ENCODE assay signal across 8 cellular contexts in genomic region chr19:57887195-57887941, GRCh38. TPM values are rescaled to one million over a fixed set of nuclear protein-coding genes. Genes with fewer than 3 reads are reported as not detected.
DNase-seq lines count a peak whose midpoint lies in the region; TF ChIP-seq lines count a peak whose summit lies in the region.
"Had no signal": no experiment of that assay in that cellular context is flagged by ENCODE, and none has a peak within 500 bp of the region (broad histone marks: within the 10 kb centered on the region; RNA-seq: fewer than 3 reads in every experiment).

No MANE protein-coding gene starts in this region.

- H3K4me3 ChIP-seq in H7 (ENCODE audit: insufficient read depth, low read depth, low read length) (peak overlapping the region; percentile 91), SK-N-MC (peak overlapping the region; percentile 76; the same call in 1 of the 2 replicates), fibroblast of pulmonary artery (replicated peaks; ENCODE audit: low read depth, low read length) (peak overlapping the region; percentile 94), rectal smooth muscle tissue (ENCODE audit: low read length) (peak overlapping the region; percentile 96)

- H3K4me1 ChIP-seq in rectal smooth muscle tissue (ENCODE audit: control insufficient read depth, insufficient read depth, low read length), result no peaks in the 10 kb centered on the region

- H3K27ac ChIP-seq in SK-N-MC (no peak overlapping the region), rectal smooth muscle tissue (ENCODE audit: low read depth, low read length) (no peak overlapping the region)

- H3K36me3 ChIP-seq in H7 (replicated peaks; ENCODE audit: control insufficient read depth, insufficient read depth, low read length) (peaks cover 4% of the 10 kb centered on the region), SK-N-MC (ENCODE audit: insufficient read depth, low read length) (peaks cover 46% of the 10 kb centered on the region), rectal smooth muscle tissue (ENCODE audit: control insufficient read depth, insufficient read depth, low read length) (peaks cover 3% of the 10 kb centered on the region)

- H3K27me3 ChIP-seq in H7 (ENCODE audit: control insufficient read depth, insufficient read depth, low read length), result no peaks in the 10 kb centered on the region
- H3K27me3 ChIP-seq in rectal smooth muscle tissue (ENCODE audit: control insufficient read depth, insufficient read depth, low read length), result no peaks in the 10 kb centered on the region

- TF ChIP-seq CTCF in fibroblast of pulmonary artery (IDR thresholded peaks at IDR 0.05; ENCODE audit: low read length, missing control alignments), result no peak

- no peaks in the 10 kb centered on the region; the same call in 1 of the 2 replicates for H3K9me3 ChIP-seq in SK-N-MC (ENCODE audit: low read depth, low read length)

- H3K9ac ChIP-seq in SK-N-MC (ENCODE audit: insufficient read length) (no peak overlapping the region), rectal smooth muscle tissue (ENCODE audit: low read length) (no peak overlapping the region)

- peak; percentile 49 for DNase-seq in H7
- no peak for DNase-seq in SK-N-MC (ENCODE audit: low read depth, low spot score)
- DNase-seq in fibroblast of pulmonary artery (ENCODE audit: low read depth), result peak; percentile 48
- no peak for DNase-seq in inferior parietal cortex (ENCODE audit: extremely low spot score)
- no peak for DNase-seq in Kasumi-1 (lab: John Stamatoyannopoulos, UW)
- no peak for DNase-seq in retina
- DNase-seq: NCI-H2227 treated with DMSO at 0.1 percent for 48 hours had no signal

RNA-seq across cellular contexts. Expression of gene ZNF814, which starts 1.5 kb away (rescaled TPM):
- 16.8 and 24.3 TPM in 2 replicates for total RNA-seq in H7 (2014; rRNA removed; shearing (Covaris generic))

RNA-seq across cellular contexts. Expression of gene ZNF417, which starts 29.0 kb away (rescaled TPM):
- total RNA-seq in H7 (2014; rRNA removed; shearing (Covaris generic)), result 8.1 and 10.6 TPM in 2 replicates

RNA-seq across cellular contexts. Expression of gene ZNF587, which starts 37.7 kb away (rescaled TPM):
- 19.0 and 19.7 TPM in 2 replicates for total RNA-seq in H7 (2014; rRNA removed; shearing (Covaris generic))

RNA-seq across cellular contexts. Expression of gene ZNF418, which starts 47.8 kb away (rescaled TPM):
- 5.7 and 6.0 TPM in 2 replicates for total RNA-seq in H7 (2014; rRNA removed; shearing (Covaris generic))

RNA-seq across cellular contexts. Expression of gene ZNF587B, which starts 57.3 kb away (rescaled TPM):
- total RNA-seq in H7 (2014; rRNA removed; shearing (Covaris generic)), result 24.4 and 27.9 TPM in 2 replicates

Comparison
In these comparisons a context has a peak if more than half of its experiments do, and no peak if none do; other contexts are left out.
1. DNase-seq: peak in H7 (single experiment) and fibroblast of pulmonary artery (single experiment); none in SK-N-MC (single experiment), inferior parietal cortex (single experiment), Kasumi-1 (0 of 2) and retina (single experiment).
2. Peak in every context shown above with its lines, with median percentiles within 50 percentile points of each other: H3K4me3 ChIP-seq.